Comparison of ENCODE assay signal across 31 cellular contexts in genomic region chr3:134194247-134194646, GRCh38.
"Had no signal": no experiment of that assay in that cellular context is flagged by ENCODE, and none has a peak within 500 bp of the region (broad histone marks: within the 10 kb centered on the region; RNA-seq: fewer than 3 reads in every experiment).

No MANE protein-coding gene starts in this region.

- H3K9me3 ChIP-seq: ascending aorta had no signal

- DNase-seq: activated CD4-positive, alpha-beta memory T cell treated with anti-CD3 and anti-CD28 coated beads, Interleukin-2, amount 10 ng/mL, durations not matched to agents 7 days and 5 days; activated CD4-positive, alpha-beta T cell treated with anti-CD3 and anti-CD28 coated beads for 1 hour; activated CD4-positive, alpha-beta T cell treated with anti-CD3 and anti-CD28 coated beads for 36 hours; activated CD4-positive, alpha-beta T cell treated with anti-CD3 and anti-CD28 coated beads for 48 hours; activated CD4-positive, alpha-beta T cell treated with anti-CD3 and anti-CD28 coated beads, Interleukin-2, amount 10 ng/mL, durations not matched to agents 7 days and 5 days; activated CD4-positive, alpha-beta T cell treated with anti-CD3 and anti-CD28 coated beads, Interleukin-2, amount 50 U/mL, for 48 hours; activated CD4-positive, CD25-positive, alpha-beta regulatory T cell; activated CD8-positive, alpha-beta memory T cell treated with anti-CD3 and anti-CD28 coated beads for 24 hours; activated CD8-positive, alpha-beta memory T cell treated with anti-CD3 and anti-CD28 coated beads, Interleukin-2, amount 10 ng/mL, durations not matched to agents 7 days and 5 days; activated CD8-positive, alpha-beta memory T cell treated with anti-CD3 and anti-CD28 coated beads, Interleukin-2, amount 50 U/mL, for 48 hours; activated CD8-positive, alpha-beta T cell treated with anti-CD3 and anti-CD28 coated beads, Interleukin-2, amount 10 ng/mL, durations not matched to agents 7 days and 5 days; activated effector memory CD4-positive, alpha-beta T cell treated with Interleukin-2 at 50 U/mL for 16 hours; activated gamma-delta T cell; activated naive CD4-positive, alpha-beta T cell treated with anti-CD3 and anti-CD28 coated beads, Interleukin-2, amount 10 ng/mL, durations not matched to agents 7 days and 5 days; activated naive CD4-positive, alpha-beta T cell treated with Interleukin-2 at 50 U/mL for 16 hours; activated naive CD8-positive, alpha-beta T cell treated with anti-CD3 and anti-CD28 coated beads, Interleukin-2, amount 10 ng/mL, durations not matched to agents 7 days and 5 days; activated naive CD8-positive, alpha-beta T cell treated with anti-CD3 and anti-CD28 coated beads, Interleukin-2, amount 50 U/mL, for 24 hours; activated T-cell treated with anti-CD3 and anti-CD28 coated beads, Interleukin-2, amount 50 U/mL, for 24 hours; activated T-cell treated with anti-CD3 and anti-CD28 coated beads, Interleukin-2, amount 50 U/mL, for 48 hours; amygdala; anterior cingulate cortex; caudate nucleus; cerebellar nuclear complex; T-helper 1 cell; T-helper 2 cell; T-helper 9 cell; WERI-Rb-1 had no signal

- ATAC-seq: activated CD4-positive, alpha-beta T cell treated with anti-CD3 and anti-CD28 coated beads for 36 hours; activated CD4-positive, CD25-positive, alpha-beta regulatory T cell treated with anti-CD3 and anti-CD28 coated beads, Interleukin-2, amount 50 U/mL, for 24 hours; activated CD8-positive, alpha-beta memory T cell treated with anti-CD3 and anti-CD28 coated beads, Interleukin-2, amount 10 ng/mL, durations not matched to agents 7 days and 5 days; activated CD8-positive, alpha-beta T cell treated with anti-CD3 and anti-CD28 coated beads, Interleukin-2, amount 10 ng/mL, durations not matched to agents 7 days and 5 days; activated naive CD8-positive, alpha-beta T cell treated with anti-CD3 and anti-CD28 coated beads, Interleukin-2, amount 50 U/mL, for 24 hours; WTC11 had no signal

- H3K27me3 ChIP-seq: ascending aorta, cardiac muscle cell had no signal

- H3K27ac ChIP-seq: ascending aorta, cardiac muscle cell, WERI-Rb-1 had no signal

- H3K4me3 ChIP-seq: ascending aorta, cardiac muscle cell had no signal

- H3K4me1 ChIP-seq: ascending aorta had no signal
